In the genomic region with DNA sequence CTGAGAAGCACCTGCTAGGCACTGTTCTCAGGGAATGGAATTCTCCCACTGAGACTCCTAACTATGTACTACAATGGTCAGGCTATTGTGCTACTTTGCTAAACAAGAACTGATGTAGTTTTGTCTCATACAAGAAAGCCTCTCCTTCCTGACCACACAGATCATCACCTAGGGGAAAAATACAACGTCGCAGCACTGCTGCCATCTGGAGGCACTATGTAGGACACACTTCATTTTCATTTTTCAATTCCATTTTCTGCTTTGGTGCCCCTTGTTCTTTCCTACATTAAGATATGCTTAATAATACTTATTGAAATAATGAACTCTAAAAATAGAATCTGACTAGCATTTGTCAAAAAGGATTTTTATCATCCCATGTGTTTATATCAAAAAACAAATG, we compare ENCODE assay signal across 9 cellular contexts. TPM values are rescaled to one million over a fixed set of nuclear protein-coding genes. Genes with fewer than 3 reads are reported as not detected.
DNase-seq lines count a peak whose midpoint lies in the region; ATAC-seq, FAIRE-seq and TF ChIP-seq lines count a peak whose summit lies in the region.
"Had no signal": no experiment of that assay in that cellular context is flagged by ENCODE, and none has a peak within 500 bp of the region (broad histone marks: within the 10 kb centered on the region; RNA-seq: fewer than 3 reads in every experiment).

No MANE protein-coding gene starts in this region.

- WGBS in upper lobe of left lung, 2 donors: 24 to 35% methylated on average over 2 of the region's 2 CpGs

- H3K27me3 Mint-ChIP-seq in mesothelial cell of epicardium (ENCODE audit: low read depth): no peaks in the 10 kb centered on the region

- TF ChIP-seq POLR2A in upper lobe of left lung (IDR thresholded peaks at IDR 0.05): no peak

- H3K4me1 Mint-ChIP-seq in mesothelial cell of epicardium: no peaks in the 10 kb centered on the region

- no peak overlapping the region for H3K27ac Mint-ChIP-seq in mesothelial cell of epicardium

- H3K36me3 Mint-ChIP-seq in mesothelial cell of epicardium: peaks cover 41% of the 10 kb centered on the region

- no peak overlapping the region for H3K4me3 ChIP-seq in upper lobe of left lung

- H3K9me3 ChIP-seq in upper lobe of left lung: no peaks in the 10 kb centered on the region

- H3K9me3 Mint-ChIP-seq in mesothelial cell of epicardium: no peaks in the 10 kb centered on the region

- TF ChIP-seq CTCF in D721Med (IDR thresholded peaks at IDR 0.05; ENCODE audit: insufficient read depth, missing control alignments): peak; percentile 39
- TF ChIP-seq CTCF in mesothelial cell of epicardium (IDR thresholded peaks at IDR 0.05; ENCODE audit: unreplicated experiment): peak; percentile 37
- TF ChIP-seq CTCF in upper lobe of left lung (IDR thresholded peaks at IDR 0.05): peak in 2 of 6 experiments; percentile 8 to 20

- no peaks in the 10 kb centered on the region for H3K27me3 ChIP-seq in upper lobe of left lung

- H3K4me3 Mint-ChIP-seq in mesothelial cell of epicardium: no peak overlapping the region

- peak; percentile 93 for FAIRE-seq in D721Med (lab: Jason Lieb, UNC)

- H3K36me3 ChIP-seq in upper lobe of left lung: peaks cover 28 to 85% (median 39%) of the 10 kb centered on the region in 4 donors

- peaks cover 0 to 5% (median 0%) of the 10 kb centered on the region in 4 donors for H3K4me1 ChIP-seq in upper lobe of left lung

- no peak overlapping the region for H3K27ac ChIP-seq in upper lobe of left lung

- TF ChIP-seq EP300 in upper lobe of left lung (IDR thresholded peaks at IDR 0.05): no peak

- ATAC-seq in GM18907 (IDR thresholded peaks at IDR 0.05; ENCODE audit: unreplicated experiment): peak; percentile 85
- peak; percentile 77 for ATAC-seq in HG03025 (IDR thresholded peaks at IDR 0.05; ENCODE audit: low FRiP score, unreplicated experiment)
- ATAC-seq in upper lobe of left lung (ENCODE audit: low FRiP score in 2 of 2): no peak

- DNase-seq in D721Med (ENCODE audit: insufficient read length, low spot score): no peak
- DNase-seq in NCI-H69 (lab: John Stamatoyannopoulos, UW): peak; percentile 70
- peak; percentile 39 for DNase-seq in cerebellum (ENCODE audit: low spot score)
- DNase-seq in mesothelial cell of epicardium (ENCODE audit: low spot score in 2 of 2, unreplicated experiment in 2 of 2): no peak
- no peak for DNase-seq in upper lobe of left lung
- no peak for DNase-seq in NCI-H510A treated with DMSO at 0.1 percent for 48 hours (lab: John Stamatoyannopoulos, UW)
- DNase-seq: right cardiac atrium had no signal

RNA-seq across cellular contexts. Expression of a gene that starts 21.1 kb away (rescaled TPM):
- total RNA-seq in cerebellum (50.6 TPM), mesothelial cell of epicardium (54.4 to 58.8 TPM (median 58.0 TPM) in 3 replicates), upper lobe of left lung (10 to 100 TPM; 10.5 to 59.5 (median 28.4) TPM)

RNA-seq across cellular contexts. Expression of a gene that starts 21.5 kb away (rescaled TPM):
- 42.1 TPM for total RNA-seq in cerebellum
- total RNA-seq in mesothelial cell of epicardium: 39.7 to 42.9 TPM (median 42.2 TPM) in 3 replicates
- 10 to 100 TPM; 19.5 to 35.6 (median 30.1) TPM for total RNA-seq in upper lobe of left lung

RNA-seq across cellular contexts. Expression of a gene that starts 26.2 kb away (rescaled TPM):
- total RNA-seq in cerebellum: 0.36 TPM
- not detected in 3 replicates for total RNA-seq in mesothelial cell of epicardium
- total RNA-seq in upper lobe of left lung: 10 to 100 TPM in 1 of 6 donors, 1 to 10 TPM in 4, under 1 TPM in 1; 0.14 to 10.8 (median 1.6) TPM
- total RNA-seq: right cardiac atrium had no signal

Comparison
In these comparisons a context has a peak if more than half of its experiments do, and no peak if none do; other contexts are left out.
1. DNase-seq: peak in NCI-H69 (single experiment) and cerebellum (single experiment); none in D721Med (single experiment), mesothelial cell of epicardium (0 of 2), upper lobe of left lung (0 of 2) and NCI-H510A treated with DMSO at 0.1 percent for 48 hours (single experiment).
2. ATAC-seq: peak in GM18907 (single experiment) and HG03025 (single experiment); none in upper lobe of left lung (0 of 2).